In the genomic region with DNA sequence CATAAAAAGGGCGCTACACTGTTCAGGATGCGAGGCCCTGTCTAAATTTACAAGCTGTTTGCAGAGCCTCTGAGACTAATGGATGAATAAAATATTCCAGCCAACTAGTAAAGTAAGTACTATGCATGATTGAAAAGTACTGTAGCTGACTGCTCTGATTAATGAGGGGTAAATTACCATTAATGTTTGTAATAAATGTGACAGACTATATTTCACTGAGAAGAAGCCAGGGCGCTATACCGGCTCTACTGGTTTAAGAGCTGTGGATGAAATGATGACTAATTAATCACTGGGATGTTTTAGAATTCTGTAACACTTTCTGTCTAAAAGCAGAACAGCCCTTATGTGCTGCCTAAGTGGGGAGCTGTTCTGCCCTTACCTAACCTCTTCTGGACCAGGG, we compare ENCODE assay signal across 23 cellular contexts. TPM values are rescaled to one million over a fixed set of nuclear protein-coding genes. Genes with fewer than 3 reads are reported as not detected.
"Had no signal": no experiment of that assay in that cellular context is flagged by ENCODE, and none has a peak within 500 bp of the region (broad histone marks: within the 10 kb centered on the region; RNA-seq: fewer than 3 reads in every experiment).

No MANE protein-coding gene starts in this region.

- H3K36me3 ChIP-seq: esophagus muscularis mucosa, upper lobe of right lung had no signal

- H3K27ac Mint-ChIP-seq: activated CD8-positive, alpha-beta T cell treated with anti-CD3 and anti-CD28 coated beads for 36 hours; activated naive CD4-positive, alpha-beta T cell treated with anti-CD3 and anti-CD28 coated beads, Interleukin-2, amount 50 U/mL, for 72 hours; nephron; progenitor cell of endocrine pancreas; WTC11 had no signal

- H3K27ac ChIP-seq: esophagus muscularis mucosa, upper lobe of right lung had no signal

- H3K36me3 Mint-ChIP-seq: activated naive CD4-positive, alpha-beta T cell treated with anti-CD3 and anti-CD28 coated beads, Interleukin-2, amount 50 U/mL, for 72 hours; WTC11 had no signal

- H3K4me1 ChIP-seq: esophagus muscularis mucosa, upper lobe of right lung had no signal

- FAIRE-seq: colon had no signal

- H3K4me3 ChIP-seq: esophagus muscularis mucosa, skin epidermis, upper lobe of right lung had no signal

- H3K27me3 Mint-ChIP-seq: activated CD8-positive, alpha-beta T cell treated with anti-CD3 and anti-CD28 coated beads for 36 hours had no signal

- H3K9me3 ChIP-seq: esophagus muscularis mucosa, upper lobe of right lung had no signal

- H3K9me3 Mint-ChIP-seq: activated CD8-positive, alpha-beta T cell treated with anti-CD3 and anti-CD28 coated beads for 36 hours; activated naive CD4-positive, alpha-beta T cell treated with anti-CD3 and anti-CD28 coated beads, Interleukin-2, amount 50 U/mL, for 72 hours; activated T-cell treated with anti-CD3 and anti-CD28 coated beads, Interleukin-2, amount 50 U/mL, for 4 hours; nephron; WTC11 had no signal

- ATAC-seq: activated CD8-positive, alpha-beta T cell treated with anti-CD3 and anti-CD28 coated beads for 36 hours; activated naive CD4-positive, alpha-beta T cell treated with anti-CD3 and anti-CD28 coated beads, Interleukin-2, amount 50 U/mL, for 72 hours; activated T-cell treated with anti-CD3 and anti-CD28 coated beads, Interleukin-2, amount 50 U/mL, for 4 hours; right cardiac atrium; upper lobe of right lung; WTC11 had no signal

- DNase-seq: activated CD4-positive, alpha-beta T cell treated with anti-CD3 and anti-CD28 coated beads for 4 hours; activated CD8-positive, alpha-beta T cell treated with anti-CD3 and anti-CD28 coated beads for 36 hours; activated effector memory CD4-positive, alpha-beta T cell treated with anti-CD3 and anti-CD28 coated beads, Interleukin-2, amount 50 U/mL, for 16 hours; activated T-cell treated with anti-CD3 and anti-CD28 coated beads, Interleukin-2, amount 50 U/mL, for 4 hours; caudate nucleus; hippocampal formation; kidney glomerular epithelial cell; mesenchymal stem cell; occipital lobe; right cardiac atrium; stimulated activated CD4-positive, alpha-beta T cell treated with anti-CD3 and anti-CD28 coated beads, Interleukin-15, amount 100 ng/mL, for 24 hours; stimulated activated CD4-positive, alpha-beta T cell treated with anti-CD3 and anti-CD28 coated beads, Interleukin-4, amount 100 ng/mL, for 24 hours; stimulated activated naive CD4-positive, alpha-beta T cell treated with Interleukin-2 at 50 U/mL for 16 hours; upper lobe of right lung had no signal

- H3K27me3 ChIP-seq: esophagus muscularis mucosa, upper lobe of right lung had no signal

- H3K4me3 Mint-ChIP-seq: activated CD8-positive, alpha-beta T cell treated with anti-CD3 and anti-CD28 coated beads for 36 hours; activated T-cell treated with anti-CD3 and anti-CD28 coated beads, Interleukin-2, amount 50 U/mL, for 4 hours; nephron; WTC11 had no signal

RNA-seq across cellular contexts. Expression of gene RGPD4, which starts 54.3 kb away (rescaled TPM):
- total RNA-seq: esophagus muscularis mucosa, fibroblast of villous mesenchyme, liver, occipital lobe, progenitor cell of endocrine pancreas had no signal
- polyA plus RNA-seq: liver, right cardiac atrium had no signal
